ENCODE assay signal across 27 cellular contexts in genomic region chr13:46122304-46122703, GRCh38. TPM values are rescaled to one million over a fixed set of nuclear protein-coding genes. Genes with fewer than 3 reads are reported as not detected.
DNase-seq lines count a peak whose midpoint lies in the region; ATAC-seq and TF ChIP-seq lines count a peak whose summit lies in the region.
"Had no signal": no experiment of that assay in that cellular context is flagged by ENCODE, and none has a peak within 500 bp of the region (broad histone marks: within the 10 kb centered on the region; RNA-seq: fewer than 3 reads in every experiment).

No MANE protein-coding gene starts in this region.

- H3K27me3 ChIP-seq in GM23338 (ENCODE audit: insufficient read depth) (no peaks in the 10 kb centered on the region), liver (ENCODE audit: control insufficient read depth in 4 of 4, insufficient read depth in 4 of 4, low read length in 3 of 4) (no peaks in the 10 kb centered on the region), SK-N-SH (ENCODE audit: insufficient read depth) (no peaks in the 10 kb centered on the region)
- H3K27me3 ChIP-seq: SJSA1 had no signal

- POLR2A ChIA-PET in SK-N-SH (lab: Yijun Ruan, JAX) = no interaction called here

- H3K36me3 Mint-ChIP-seq in GM23338 (ENCODE audit: low read depth) = no peaks in the 10 kb centered on the region
- H3K36me3 Mint-ChIP-seq in central memory CD8-positive, alpha-beta T cell (ENCODE audit: insufficient read depth) = peaks cover 21% of the 10 kb centered on the region
- no peaks in the 10 kb centered on the region for H3K36me3 Mint-ChIP-seq in mesothelial cell of epicardium

- no peak for ATAC-seq in GM23338
- no peak for ATAC-seq in central memory CD8-positive, alpha-beta T cell (replicated peaks; ENCODE audit: extremely low read depth, poor library complexity, severe bottlenecking)
- no peak for ATAC-seq in HG03135 (IDR thresholded peaks at IDR 0.05; ENCODE audit: unreplicated experiment)
- ATAC-seq: A549 had no signal

- TF ChIP-seq RAD21 in liver (IDR thresholded peaks at IDR 0.05) (no peak), SK-N-SH (IDR thresholded peaks at IDR 0.05; ENCODE audit: low read length) (no peak)

- H3K4me1 ChIP-seq in GM23338 (ENCODE audit: insufficient read depth) = peaks cover 8% of the 10 kb centered on the region; the same call in 1 of the 2 replicates
- peaks cover 6 to 61% (median 43%) of the 10 kb centered on the region in 4 donors for H3K4me1 ChIP-seq in liver (ENCODE audit: control insufficient read depth in 4 of 4, insufficient read depth in 4 of 4, low read length in 3 of 4)
- peaks cover 0 to 37% of the 10 kb centered on the region in 2 experiments; a peak in 3 of 4 replicates for H3K4me1 ChIP-seq in SK-N-SH (ENCODE audit: control insufficient read depth in 1 of 2, insufficient read depth in 2 of 2, low read depth in 1 of 2, low read length in 1 of 2)
- H3K4me1 ChIP-seq: SJSA1 had no signal

- H3K9ac ChIP-seq in liver (ENCODE audit: low read depth in 1 of 2, low read length in 2 of 2) (peak overlapping the region in 1 of 2 donors; percentile 63), SK-N-SH (no peak overlapping the region)
- H3K9ac ChIP-seq: KMS-11 had no signal

- WGBS in liver = 52% methylated on average over 7 of the region's 7 CpGs
- WGBS in SK-N-SH (ENCODE audit: low lambda C conversion rate) = 78% methylated on average over 7 of the region's 7 CpGs

- H4K20me1 ChIP-seq in GM23338 (replicated peaks; ENCODE audit: insufficient read depth) (no peaks in the 10 kb centered on the region), SK-N-SH (ENCODE audit: insufficient read depth) (no peaks in the 10 kb centered on the region)

- CTCF ChIA-PET in SK-N-SH (lab: Yijun Ruan, JAX) = interaction anchor here (1.0 kb wide), 1 partner anchor 499 kb away, joined by 3 read pairs; no protein-coding TSS in a partner anchor

- no peak overlapping the region for H3K4me3 Mint-ChIP-seq in GM23338
- H3K4me3 Mint-ChIP-seq in central memory CD8-positive, alpha-beta T cell = no peak overlapping the region
- no peak overlapping the region for H3K4me3 Mint-ChIP-seq in mesothelial cell of epicardium
- H3K4me3 Mint-ChIP-seq: H9, HFFc6 had no signal

- H3K9me3 ChIP-seq in liver (ENCODE audit: control insufficient read depth in 4 of 4, low read length in 3 of 4) (no peaks in the 10 kb centered on the region), SK-N-SH (no peaks in the 10 kb centered on the region)
- H3K9me3 ChIP-seq: A549, SJSA1 had no signal

- peak overlapping the region; percentile 42 for H3K27ac ChIP-seq in 22Rv1
- no peak overlapping the region for H3K27ac ChIP-seq in GM23338 (ENCODE audit: low read depth)
- peak overlapping the region; percentile 90 to 94 for H3K27ac ChIP-seq in liver (ENCODE audit: low read depth in 1 of 2, low read length in 2 of 2)
- H3K27ac ChIP-seq in SK-N-SH (ENCODE audit: low read depth in 2 of 2, low read length in 1 of 2) = no peak overlapping the region
- H3K27ac ChIP-seq: A549, HL-60, KMS-11, SJSA1 had no signal

- no peaks in the 10 kb centered on the region for H3K9me2 ChIP-seq in GM23338 (ENCODE audit: insufficient read depth)
- no peaks in the 10 kb centered on the region for H3K9me2 ChIP-seq in SK-N-SH

- H3K27me3 Mint-ChIP-seq in GM23338 (ENCODE audit: insufficient read depth, low read depth, poor library complexity) (peaks cover 5% of the 10 kb centered on the region), mesothelial cell of epicardium (ENCODE audit: low read depth) (no peaks in the 10 kb centered on the region)
- no peaks in the 10 kb centered on the region for H3K27me3 Mint-ChIP-seq in central memory CD8-positive, alpha-beta T cell
- H3K27me3 Mint-ChIP-seq: CD4-positive, alpha-beta memory T cell had no signal

- TF ChIP-seq CTCF in 22Rv1 (IDR thresholded peaks at IDR 0.05) (no peak), GM23338 (conservative IDR thresholded peaks at IDR 0.05; ENCODE audit: low read depth in 2 of 2) (no peak), liver (IDR thresholded peaks at IDR 0.05; ENCODE audit: low read depth, low read length, missing input control) (no peak), SK-N-SH (IDR thresholded peaks at IDR 0.05) (no peak), mesothelial cell of epicardium (IDR thresholded peaks at IDR 0.05; ENCODE audit: unreplicated experiment) (no peak)

- DNase-seq in GM23338 (ENCODE audit: low spot score) (no peak), SK-N-SH (no peak), amniotic stem cell (lab: John Stamatoyannopoulos, UW) (no peak), mesothelial cell of epicardium (ENCODE audit: low spot score in 2 of 2, unreplicated experiment in 2 of 2) (no peak)
- DNase-seq in central memory CD8-positive, alpha-beta T cell (ENCODE audit: low spot score in 2 of 2) = no peak
- DNase-seq: CD4-positive, alpha-beta memory T cell; DND-41; H9; HFFc6; MV-4-11; NCI-H1105 treated with DMSO at 0.1 percent for 48 hours; NCI-H1694; NCI-H2081; NCI-H2171; NCI-H345; NCI-H82 had no signal

- H2AFZ ChIP-seq in GM23338 (peak overlapping the region; percentile 18; the same call in 1 of the 2 replicates), SK-N-SH (ENCODE audit: low read depth) (no peak overlapping the region)

- H3K4me3 ChIP-seq in GM23338 (no peak overlapping the region), liver (ENCODE audit: low read depth in 1 of 3, low read length in 3 of 3) (peak overlapping the region in 2 of 3 donors; percentile 30 to 59), SK-N-SH (ENCODE audit: low read depth in 2 of 2, low read length in 1 of 2) (no peak overlapping the region)
- H3K4me3 ChIP-seq: A549, SJSA1 had no signal

- TF ChIP-seq EP300 in SK-N-SH (IDR thresholded peaks at IDR 0.05; ENCODE audit: borderline replicate concordance in 1 of 2, low read depth in 1 of 2, low read length in 1 of 2) = no peak

- H3K4me2 ChIP-seq in GM23338 (no peak overlapping the region), SK-N-SH (no peak overlapping the region)
- H3K4me2 ChIP-seq: A549, KMS-11 had no signal

- H3K9me3 Mint-ChIP-seq in GM23338 (no peaks in the 10 kb centered on the region; the same call in 2 of the 3 replicates), mesothelial cell of epicardium (peaks cover 5% of the 10 kb centered on the region)
- H3K9me3 Mint-ChIP-seq in central memory CD8-positive, alpha-beta T cell = no peaks in the 10 kb centered on the region
- H3K9me3 Mint-ChIP-seq: CD4-positive, alpha-beta memory T cell; H9; HFFc6 had no signal

- H3K79me2 ChIP-seq in GM23338 (replicated peaks; ENCODE audit: insufficient read depth) (no peaks in the 10 kb centered on the region), SK-N-SH (ENCODE audit: insufficient read depth) (no peaks in the 10 kb centered on the region)

- no peaks in the 10 kb centered on the region for H3K36me3 ChIP-seq in GM23338 (ENCODE audit: insufficient read depth)
- no peaks in the 10 kb centered on the region for H3K36me3 ChIP-seq in liver (ENCODE audit: control insufficient read depth in 4 of 4, insufficient read depth in 3 of 4, low read depth in 1 of 4, low read length in 3 of 4)
- H3K36me3 ChIP-seq in SK-N-SH (replicated peaks in 1 of 2; ENCODE audit: control insufficient read depth in 1 of 2, insufficient read depth in 2 of 2, low read length in 1 of 2) = no peaks in the 10 kb centered on the region

- no peaks in the 10 kb centered on the region for H3F3A ChIP-seq in GM23338 (replicated peaks; ENCODE audit: low read depth)
- H3F3A ChIP-seq in SK-N-SH (replicated peaks; ENCODE audit: insufficient read depth) = no peaks in the 10 kb centered on the region

- H3K27ac Mint-ChIP-seq in GM23338 (no peak overlapping the region), mesothelial cell of epicardium (no peak overlapping the region)
- peak overlapping the region; percentile 65 for H3K27ac Mint-ChIP-seq in central memory CD8-positive, alpha-beta T cell (ENCODE audit: low read depth)
- H3K27ac Mint-ChIP-seq: HFFc6 had no signal

- H3K4me1 Mint-ChIP-seq in GM23338 (peaks cover 14% of the 10 kb centered on the region), mesothelial cell of epicardium (peaks cover 18% of the 10 kb centered on the region)
- peaks cover 47% of the 10 kb centered on the region for H3K4me1 Mint-ChIP-seq in central memory CD8-positive, alpha-beta T cell

TF ChIP-seq in GM23338, 12 proteins besides CTCF, POLR2A, EP300 and RAD21 (continues in another document):
- TF ChIP-seq ZNF331 (CRISPR knock-in tag; IDR thresholded peaks at IDR 0.05; ENCODE audit: low read depth) = no peak

TF ChIP-seq in liver, 16 proteins besides CTCF, POLR2A, EP300 and RAD21 (continues in another document):
- TF ChIP-seq, protein P1, sequence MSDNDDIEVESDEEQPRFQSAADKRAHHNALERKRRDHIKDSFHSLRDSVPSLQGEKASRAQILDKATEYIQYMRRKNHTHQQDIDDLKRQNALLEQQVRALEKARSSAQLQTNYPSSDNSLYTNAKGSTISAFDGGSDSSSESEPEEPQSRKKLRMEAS (IDR thresholded peaks at IDR 0.05) = no peak
- TF ChIP-seq, protein P2, sequence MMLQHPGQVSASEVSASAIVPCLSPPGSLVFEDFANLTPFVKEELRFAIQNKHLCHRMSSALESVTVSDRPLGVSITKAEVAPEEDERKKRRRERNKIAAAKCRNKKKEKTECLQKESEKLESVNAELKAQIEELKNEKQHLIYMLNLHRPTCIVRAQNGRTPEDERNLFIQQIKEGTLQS (IDR thresholded peaks at IDR 0.05) = no peak
- no peak for TF ChIP-seq JUND (IDR thresholded peaks at IDR 0.05)

TF ChIP-seq in SK-N-SH, 30 proteins besides CTCF, POLR2A, EP300 and RAD21 (continues in another document):
- TF ChIP-seq TEAD4 (IDR thresholded peaks at IDR 0.05; ENCODE audit: borderline replicate concordance, insufficient read depth) (no peak), RXRA (IDR thresholded peaks at IDR 0.05; ENCODE audit: borderline replicate concordance, low read depth) (no peak), GABPA (IDR thresholded peaks at IDR 0.05; ENCODE audit: low read depth) (no peak), NRF1 (IDR thresholded peaks at IDR 0.05; ENCODE audit: low read depth, low read length) (no peak), EZH2phosphoT487 (IDR thresholded peaks at IDR 0.05; ENCODE audit: borderline replicate concordance, low read depth) (no peak)

RNA-seq across cellular contexts. Expression of gene CPB2, which starts 17.5 kb away (rescaled TPM):
- not detected in 2 replicates for total RNA-seq in GM23338 (2014; rRNA removed; shearing (Covaris generic))
- 0.47 and 0.73 TPM in 2 replicates for polyA plus RNA-seq in GM23338 (2016; fragmentation: Nextera tagmentation; extraction: Ambion mirVana)
- total RNA-seq in liver = 100 to 1,000 TPM; 175 to 997 TPM
- polyA plus RNA-seq in liver = 100 to 1,000 TPM; 487 to 522 TPM
- polyA plus RNA-seq in SK-N-SH (2012; rRNA removed) = not detected in 2 replicates
- polyA plus RNA-seq in SK-N-SH (2012; cell fraction: cytosol; rRNA removed) = not detected in 2 replicates
- polyA plus RNA-seq in SK-N-SH (2012; cell fraction: nucleus; rRNA removed) = not detected in 2 replicates
- total RNA-seq in mesothelial cell of epicardium = not detected in 3 replicates
- total RNA-seq: CD4-positive, alpha-beta memory T cell; G401; H9; HFFc6; HT-29; OCI-LY7; SJSA1 had no signal
- polyA plus RNA-seq: BJ; CD4-positive, alpha-beta memory T cell had no signal

RNA-seq across cellular contexts. Expression of gene LCP1, which starts 59.7 kb away (rescaled TPM):
- total RNA-seq in GM23338 (2014; rRNA removed; shearing (Covaris generic)) = 3.4 and 6.6 TPM in 2 replicates
- polyA plus RNA-seq in GM23338 (2016; fragmentation: Nextera tagmentation; extraction: Ambion mirVana) = 1.9 and 2.7 TPM in 2 replicates
- total RNA-seq in liver = 10 to 100 TPM; 44.8 to 90.6 TPM
- polyA plus RNA-seq in liver = 10 to 100 TPM; 12.6 to 27.1 TPM
- polyA plus RNA-seq in SK-N-SH (2012; rRNA removed) = 0.03 and 0.06 TPM in 2 replicates
- polyA plus RNA-seq in SK-N-SH (2012; cell fraction: cytosol; rRNA removed) = 0.03 and 0.04 TPM in 2 replicates
- 0.02 and 0.07 TPM in 2 replicates for polyA plus RNA-seq in SK-N-SH (2012; cell fraction: nucleus; rRNA removed)
- 11.6 to 12.4 TPM (median 11.6 TPM) in 3 replicates for total RNA-seq in mesothelial cell of epicardium
- total RNA-seq: G401, HT-29 had no signal

Comparison
In these comparisons a context has a peak if more than half of its experiments do, and no peak if none do; other contexts are left out.
1. H3K27ac ChIP-seq: peak in 22Rv1 (single experiment) and liver (2 of 2); none in GM23338 (single experiment) and SK-N-SH (0 of 2).
2. H3K4me3 ChIP-seq: peak in liver (2 of 3); none in GM23338 (single experiment) and SK-N-SH (0 of 2).
3. RNA of gene CPB2, which starts 17.5 kb away (total RNA-seq): 175 to 997 TPM in liver; not detected in GM23338 and not detected in mesothelial cell of epicardium; every median in the first group is over 100 times any median in the second.